In the genomic region with DNA sequence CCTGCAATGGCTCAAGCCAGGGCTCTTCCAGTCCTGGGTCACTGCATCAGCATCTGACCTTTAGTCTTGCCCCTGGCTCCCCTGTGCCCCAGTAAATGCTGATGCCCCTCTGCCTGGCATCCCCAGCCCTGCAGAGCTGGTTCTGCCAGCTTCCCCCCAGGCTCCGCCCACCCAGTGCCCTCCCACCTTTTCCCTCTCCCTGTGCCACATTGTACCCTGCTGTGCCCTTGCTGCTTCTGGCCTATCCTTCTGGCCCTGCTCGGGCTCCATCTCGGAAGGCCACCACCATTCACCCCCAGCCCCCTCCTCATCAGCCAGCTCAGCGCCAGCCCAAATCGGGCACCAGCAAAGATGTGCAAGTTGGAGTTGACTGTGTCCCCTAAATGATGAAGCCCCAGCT, we compare ENCODE assay signal across 13 cellular contexts. TPM values are rescaled to one million over a fixed set of nuclear protein-coding genes. Genes with fewer than 3 reads are reported as not detected.
A peak's percentile ranks its signal among the peaks of the same experiment; 100 is the strongest.
DNase-seq lines count a peak whose midpoint lies in the region; ATAC-seq and TF ChIP-seq lines count a peak whose summit lies in the region.
"Had no signal": no experiment of that assay in that cellular context is flagged by ENCODE, and none has a peak within 500 bp of the region (broad histone marks: within the 10 kb centered on the region; RNA-seq: fewer than 3 reads in every experiment).

No MANE protein-coding gene starts in this region.

- H3K4me3 ChIP-seq in ascending aorta (no peak overlapping the region), left lung (no peak overlapping the region), stomach (peak overlapping the region in 1 of 4 donors; percentile 16)

- peaks cover 13% of the 10 kb centered on the region for H3K36me3 Mint-ChIP-seq in HFFc6 (ENCODE audit: low read depth)
- no peaks in the 10 kb centered on the region for H3K36me3 Mint-ChIP-seq in stimulated activated memory B cell treated with anti-CD40 and anti-IgM and Interleukin-4, amounts not matched to agents 10 μg/mL and 1 μg/mL and 100 μg/mL, for 72 hours

- peaks cover 41% of the 10 kb centered on the region for H3K4me1 Mint-ChIP-seq in HFFc6 (ENCODE audit: low read depth)
- peaks cover 8% of the 10 kb centered on the region for H3K4me1 Mint-ChIP-seq in stimulated activated memory B cell treated with anti-CD40 and anti-IgM and Interleukin-4, amounts not matched to agents 10 μg/mL and 1 μg/mL and 100 μg/mL, for 72 hours
- H3K4me1 Mint-ChIP-seq: activated B cell treated with CpG ODN at 0.5 μM for 24 hours had no signal

- ATAC-seq in left lung (peak; percentile 16), GM21723 (IDR thresholded peaks at IDR 0.05; ENCODE audit: unreplicated experiment) (no peak), HG03175 (IDR thresholded peaks at IDR 0.05; ENCODE audit: unreplicated experiment) (no peak)
- no peak for ATAC-seq in stimulated activated memory B cell treated with anti-CD40 and anti-IgM and Interleukin-4, amounts not matched to agents 10 μg/mL and 1 μg/mL and 100 μg/mL, for 72 hours

- H3K9me3 ChIP-seq in ascending aorta, result no peaks in the 10 kb centered on the region
- H3K9me3 ChIP-seq in left lung, result no peaks in the 10 kb centered on the region
- no peaks in the 10 kb centered on the region for H3K9me3 ChIP-seq in stomach

- DNase-seq in HFFc6 (no peak), ascending aorta (ENCODE audit: low spot score in 2 of 2) (peak in 1 of 2 donors; percentile 64), left lung (peak in 1 of 2 donors; percentile 60), stomach (peak; percentile 49), OCI-M2 (lab: John Stamatoyannopoulos, UW; ENCODE audit: unreplicated experiment) (no peak)
- DNase-seq: GOT3, RPMI8226 had no signal

- H3K27ac Mint-ChIP-seq in HFFc6, result peak overlapping the region; percentile 100
- no peak overlapping the region for H3K27ac Mint-ChIP-seq in stimulated activated memory B cell treated with anti-CD40 and anti-IgM and Interleukin-4, amounts not matched to agents 10 μg/mL and 1 μg/mL and 100 μg/mL, for 72 hours
- H3K27ac Mint-ChIP-seq: activated B cell treated with CpG ODN at 0.5 μM for 24 hours had no signal

- H3K27me3 ChIP-seq in ascending aorta, result no peaks in the 10 kb centered on the region
- no peaks in the 10 kb centered on the region for H3K27me3 ChIP-seq in left lung
- no peaks in the 10 kb centered on the region for H3K27me3 ChIP-seq in stomach

- peak overlapping the region; percentile 76; the same call in 1 of the 2 replicates for H3K4me3 Mint-ChIP-seq in HFFc6
- no peak overlapping the region for H3K4me3 Mint-ChIP-seq in stimulated activated memory B cell treated with anti-CD40 and anti-IgM and Interleukin-4, amounts not matched to agents 10 μg/mL and 1 μg/mL and 100 μg/mL, for 72 hours
- H3K4me3 Mint-ChIP-seq: activated B cell treated with CpG ODN at 0.5 μM for 24 hours had no signal

- peak overlapping the region; percentile 89 to 96 for H3K27ac ChIP-seq in ascending aorta
- peak overlapping the region; percentile 55 to 81 for H3K27ac ChIP-seq in left lung
- peak overlapping the region; percentile 82 to 94 (median 86) for H3K27ac ChIP-seq in stomach

- WGBS in stomach, 5 donors, result 47 to 73% (median 53%) methylated on average over 5 of the region's 5 CpGs

- no peak for TF ChIP-seq POLR2A in stomach (IDR thresholded peaks at IDR 0.05)

- intact Hi-C loops in ascending aorta (cut with DNase I), result loop anchor here (1.0 kb wide), 1 partner anchor 9 kb away; no protein-coding TSS in a partner anchor
- intact Hi-C loops in left lung (cut with DNase I), result no loop called here
- intact Hi-C loops in stomach (cut with DNase I; ENCODE audit: low total_unique reads), result no loop called here

- H3K9me3 Mint-ChIP-seq in HFFc6, result no peaks in the 10 kb centered on the region
- H3K9me3 Mint-ChIP-seq in stimulated activated memory B cell treated with anti-CD40 and anti-IgM and Interleukin-4, amounts not matched to agents 10 μg/mL and 1 μg/mL and 100 μg/mL, for 72 hours, result peaks cover 6% of the 10 kb centered on the region

- peaks cover 1% of the 10 kb centered on the region for H3K27me3 Mint-ChIP-seq in HFFc6 (ENCODE audit: insufficient read depth)
- H3K27me3 Mint-ChIP-seq in stimulated activated memory B cell treated with anti-CD40 and anti-IgM and Interleukin-4, amounts not matched to agents 10 μg/mL and 1 μg/mL and 100 μg/mL, for 72 hours, result peaks cover 17% of the 10 kb centered on the region
- H3K27me3 Mint-ChIP-seq: activated B cell treated with CpG ODN at 0.5 μM for 24 hours had no signal

- no peak for TF ChIP-seq EP300 in stomach (IDR thresholded peaks at IDR 0.05)

- H3K4me1 ChIP-seq in ascending aorta, result peaks cover 20 to 39% of the 10 kb centered on the region in 2 donors
- peaks cover 26 to 35% of the 10 kb centered on the region in 2 donors for H3K4me1 ChIP-seq in left lung
- peaks cover 49 to 68% (median 62%) of the 10 kb centered on the region in 4 donors for H3K4me1 ChIP-seq in stomach

- TF ChIP-seq CTCF in HFFc6 (IDR thresholded peaks at IDR 0.05) (no peak), ascending aorta (IDR thresholded peaks at IDR 0.05) (no peak), left lung (IDR thresholded peaks at IDR 0.05) (no peak), stomach (IDR thresholded peaks at IDR 0.05) (no peak)

- H3K36me3 ChIP-seq in ascending aorta (no peaks in the 10 kb centered on the region), left lung (no peaks in the 10 kb centered on the region), stomach (no peaks in the 10 kb centered on the region)

RNA-seq across cellular contexts. Expression of a gene that starts 7.4 kb away (rescaled TPM):
- total RNA-seq in HFFc6 (2021; fragmentation: NEBNext Ultra II Directional; extraction: Animal tissue kit (Norgen Biotek cat#: 25700)), result 10 to 100 TPM; 20.7 to 32.7 (median 29.0) TPM
- 7.9 TPM for total RNA-seq in ascending aorta
- total RNA-seq in left lung, result 10 to 100 TPM; 11.7 to 13.2 TPM
- 100 to 1,000 TPM in 2 of 5 donors, 10 to 100 TPM in 3; 36.4 to 110 (median 86.2) TPM for total RNA-seq in stomach
- polyA plus RNA-seq in stomach, result 10 to 100 TPM; 10.0 to 53.0 (median 21.7) TPM

RNA-seq across cellular contexts. Expression of a gene that starts 28.4 kb away (rescaled TPM):
- under 1 TPM in 1 of 6 experiments, not detected in 5; 0.77 TPM for total RNA-seq in HFFc6 (2021; fragmentation: NEBNext Ultra II Directional; extraction: Animal tissue kit (Norgen Biotek cat#: 25700))
- not detected for total RNA-seq in ascending aorta
- total RNA-seq in left lung, result not detected
- total RNA-seq in stomach, result 10 to 100 TPM in 3 of 5 donors, 1 to 10 TPM in 1, not detected in 1; 2.6 to 63.7 (median 28.3) TPM
- 1 to 10 TPM in 1 of 3 donors, not detected in 2; 1.1 TPM for polyA plus RNA-seq in stomach
- total RNA-seq: activated B cell treated with CpG ODN at 0.5 μM for 24 hours, Daoy, progenitor cell of endocrine pancreas had no signal

RNA-seq across cellular contexts. Expression of a gene that starts 40.0 kb away (rescaled TPM):
- not detected for total RNA-seq in HFFc6 (2021; fragmentation: NEBNext Ultra II Directional; extraction: Animal tissue kit (Norgen Biotek cat#: 25700))
- total RNA-seq in ascending aorta, result not detected
- under 1 TPM in 1 of 2 donors, not detected in 1; 0.60 TPM for total RNA-seq in left lung
- 100 to 1,000 TPM in 1 of 5 donors, 10 to 100 TPM in 4; 14.5 to 164 (median 61.3) TPM for total RNA-seq in stomach
- polyA plus RNA-seq in stomach, result 1 to 10 TPM in 2 of 3 donors, under 1 TPM in 1; 0.55 to 5.3 (median 3.1) TPM
- total RNA-seq: activated B cell treated with CpG ODN at 0.5 μM for 24 hours, Daoy, progenitor cell of endocrine pancreas had no signal

RNA-seq across cellular contexts. Expression of a gene that starts 53.8 kb away (rescaled TPM):
- under 1 TPM in 2 of 6 experiments, not detected in 4; 0.05 to 0.09 TPM for total RNA-seq in HFFc6 (2021; fragmentation: NEBNext Ultra II Directional; extraction: Animal tissue kit (Norgen Biotek cat#: 25700))
- total RNA-seq in ascending aorta, result 46.4 TPM
- 10 to 100 TPM in 1 of 2 donors, 1 to 10 TPM in 1; 4.8 to 13.5 TPM for total RNA-seq in left lung
- total RNA-seq in stomach, result 10 to 100 TPM in 1 of 5 donors, 1 to 10 TPM in 4; 2.6 to 29.2 (median 4.8) TPM
- polyA plus RNA-seq in stomach, result 1 to 10 TPM; 1.4 to 4.0 (median 2.3) TPM

Comparison
In these comparisons a context has a peak if more than half of its experiments do, and no peak if none do; other contexts are left out.
1. RNA of a gene that starts 40.0 kb away (total RNA-seq): 14.5 to 164 TPM in stomach; 0.60 TPM in left lung, not detected in HFFc6 and not detected in ascending aorta (single experiment); every median in the first group is over 4 times any median in the second.
2. Peak in every context shown above with its lines, with median percentiles within 50 percentile points of each other: H3K27ac ChIP-seq.